ENCODE assay signal across 14 cellular contexts in the genomic region with DNA sequence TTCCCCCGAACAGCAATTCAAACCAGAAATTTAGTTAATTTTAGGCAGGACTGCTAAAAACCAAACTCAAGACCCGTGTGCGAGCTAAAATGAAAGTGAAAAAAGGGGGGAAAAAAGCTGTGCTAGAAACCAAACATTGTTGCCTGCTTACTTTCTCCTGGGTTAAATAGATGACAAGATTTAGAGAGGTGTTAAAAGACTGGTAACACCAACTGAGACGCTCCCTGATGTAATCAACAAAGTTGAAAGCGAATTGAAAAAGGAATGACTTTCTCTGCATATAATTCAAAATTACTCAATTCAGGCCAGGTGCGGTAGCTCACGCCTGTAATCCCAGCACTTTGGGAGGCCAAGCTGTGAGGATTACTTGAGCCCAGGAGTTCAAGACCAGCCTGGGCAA.
"Had no signal": no experiment of that assay in that cellular context is flagged by ENCODE, and none has a peak within 500 bp of the region (broad histone marks: within the 10 kb centered on the region; RNA-seq: fewer than 3 reads in every experiment).

No MANE protein-coding gene starts in this region.

- H3K9me3 Mint-ChIP-seq: T-helper 2 cell treated with Interferon-gamma antibody and Interleukin-4, amounts not matched to agents 5 μg/mL and 100 μg/mL, for 36 hours; type B pancreatic cell had no signal

- H3K4me1 ChIP-seq: ascending aorta, gastrocnemius medialis, heart right ventricle, left ventricle myocardium inferior, suprapubic skin had no signal

- H3K27me3 ChIP-seq: ascending aorta, gastrocnemius medialis, heart right ventricle, ovary, suprapubic skin had no signal

- H3K27ac ChIP-seq: ascending aorta, gastrocnemius medialis, left ventricle myocardium inferior, ovary, suprapubic skin had no signal

- H3K4me3 ChIP-seq: ascending aorta, gastrocnemius medialis, heart right ventricle, left ventricle myocardium inferior, ovary, suprapubic skin had no signal

- H3K36me3 ChIP-seq: gastrocnemius medialis, left ventricle myocardium inferior, ovary had no signal

- H3K4me3 Mint-ChIP-seq: T-helper 2 cell treated with Interferon-gamma antibody and Interleukin-4, amounts not matched to agents 5 μg/mL and 100 μg/mL, for 36 hours; type B pancreatic cell had no signal

- H3K27me3 Mint-ChIP-seq: type B pancreatic cell had no signal

- DNase-seq: activated CD4-positive, CD25-positive, alpha-beta regulatory T cell treated with anti-CD3 and anti-CD28 coated beads, Interleukin-2, amount 50 U/mL, for 72 hours; gastrocnemius medialis; heart right ventricle; islet precursor cell; left ventricle myocardium inferior; mesenchymal stem cell; ovary; Right ventricle myocardium superior; stimulated activated CD4-positive, alpha-beta T cell treated with anti-CD3 and anti-CD28 coated beads, Interleukin-2, amount 100 ng/mL, for 48 hours; stimulated activated naive CD8-positive, alpha-beta T cell treated with anti-CD3 and anti-CD28 coated beads, Interleukin-15, Interleukin-2, amounts not matched to agents 100 U/mL and 50 U/mL, for 24 hours had no signal

- ATAC-seq: gastrocnemius medialis; heart right ventricle; stimulated activated naive CD8-positive, alpha-beta T cell treated with anti-CD3 and anti-CD28 coated beads, Interleukin-15, Interleukin-2, amounts not matched to agents 100 U/mL and 50 U/mL, for 24 hours had no signal

- H3K9me3 ChIP-seq: ascending aorta, gastrocnemius medialis, heart right ventricle, left ventricle myocardium inferior, ovary, suprapubic skin had no signal

- H3K27ac Mint-ChIP-seq: T-helper 2 cell treated with Interferon-gamma antibody and Interleukin-4, amounts not matched to agents 5 μg/mL and 100 μg/mL, for 36 hours; type B pancreatic cell had no signal
